9 cellular contexts compared by ENCODE assay signal in genomic region chr5:17228833-17229291, GRCh38. TPM values are rescaled to one million over a fixed set of nuclear protein-coding genes. Genes with fewer than 3 reads are reported as not detected.
DNase-seq lines count a peak whose midpoint lies in the region; ATAC-seq and TF ChIP-seq lines count a peak whose summit lies in the region.
"Had no signal": no experiment of that assay in that cellular context is flagged by ENCODE, and none has a peak within 500 bp of the region (broad histone marks: within the 10 kb centered on the region; RNA-seq: fewer than 3 reads in every experiment).

No MANE protein-coding gene starts in this region.

- H3K27me3 Mint-ChIP-seq in CD8-positive, alpha-beta memory T cell = peaks cover 2 to 7% of the 10 kb centered on the region in 2 donors
- H3K27me3 Mint-ChIP-seq: central memory CD8-positive, alpha-beta T cell had no signal

- CTCF ChIA-PET in CD8-positive, alpha-beta memory T cell (lab: Charles Lee) = no interaction called here

- TF ChIP-seq CTCF in GM13976 (IDR thresholded peaks at IDR 0.05; ENCODE audit: borderline replicate concordance, control extremely low read depth, extremely low read depth, insufficient read depth, missing control alignments) = no peak

- in situ Hi-C loops in GM13976 (cut with MboI; ENCODE audit: low sequenced_read_pairs, unreplicated experiment) = loop anchor here (10.0 kb wide), 1 partner anchor 46 kb away; no protein-coding TSS in a partner anchor

- no peak overlapping the region for H3K27ac ChIP-seq in CD8-positive, alpha-beta memory T cell (ENCODE audit: low read depth, low read length)

- H3K4me3 ChIP-seq in MG63 = no peak overlapping the region
- H3K4me3 ChIP-seq in CD8-positive, alpha-beta memory T cell (ENCODE audit: low read length) = no peak overlapping the region

- no peak overlapping the region for H3K4me3 Mint-ChIP-seq in CD8-positive, alpha-beta memory T cell
- H3K4me3 Mint-ChIP-seq: central memory CD8-positive, alpha-beta T cell had no signal

- ATAC-seq in GM21737 (IDR thresholded peaks at IDR 0.05; ENCODE audit: unreplicated experiment) (peak; percentile 61), left ventricle myocardium superior (peak; percentile 51)

- intact Hi-C loops in left ventricle myocardium superior (cut with micrococcal nuclease) = no loop called here

- H3K9me3 ChIP-seq in MG63 = no peaks in the 10 kb centered on the region
- no peaks in the 10 kb centered on the region for H3K9me3 ChIP-seq in CD8-positive, alpha-beta memory T cell (ENCODE audit: low read length)

- peaks cover 0 to 12% (median 3%) of the 10 kb centered on the region in 5 donors for H3K9me3 Mint-ChIP-seq in CD8-positive, alpha-beta memory T cell

- POLR2A ChIA-PET in CD8-positive, alpha-beta memory T cell (lab: Charles Lee) = no interaction called here

- peaks cover 85% of the 10 kb centered on the region for H3K36me3 ChIP-seq in MG63
- H3K36me3 ChIP-seq in CD8-positive, alpha-beta memory T cell (ENCODE audit: insufficient read depth, low read length) = no peaks in the 10 kb centered on the region

- no peaks in the 10 kb centered on the region for H3K4me1 Mint-ChIP-seq in CD8-positive, alpha-beta memory T cell
- H3K4me1 Mint-ChIP-seq: central memory CD8-positive, alpha-beta T cell had no signal

- H3K27me3 ChIP-seq in MG63 = no peaks in the 10 kb centered on the region
- no peaks in the 10 kb centered on the region for H3K27me3 ChIP-seq in CD8-positive, alpha-beta memory T cell (ENCODE audit: insufficient read depth, low read length, poor library complexity, severe bottlenecking)

- H3K27ac Mint-ChIP-seq in CD8-positive, alpha-beta memory T cell = no peak overlapping the region

- H3K36me3 Mint-ChIP-seq in CD8-positive, alpha-beta memory T cell = no peaks in the 10 kb centered on the region

- DNase-seq in GM13976 (ENCODE audit: low spot score) (peak; percentile 32), MG63 (peak; percentile 43), left ventricle myocardium superior (no peak), NCI-H82 treated with DMSO at 0.1 percent for 48 hours (lab: John Stamatoyannopoulos, UW; ENCODE audit: unreplicated experiment) (no peak), midbrain (lab: John Stamatoyannopoulos, UW) (no peak), COLO829 (ENCODE audit: low spot score) (no peak)
- no peak for DNase-seq in CD8-positive, alpha-beta memory T cell

- H3K4me1 ChIP-seq in CD8-positive, alpha-beta memory T cell (ENCODE audit: insufficient read depth, low read length) = no peaks in the 10 kb centered on the region

RNA-seq across cellular contexts. Expression of gene BASP1, which starts 11.4 kb away (rescaled TPM):
- total RNA-seq in MG63 (2014; rRNA removed; shearing (Covaris generic); ENCODE audit: low replicate concordance) = 543 and 644 TPM in 2 replicates
- 2.0 TPM for total RNA-seq in left ventricle myocardium superior
- under 1 TPM; 0.28 to 0.49 TPM for total RNA-seq in CD8-positive, alpha-beta memory T cell
- polyA plus RNA-seq in CD8-positive, alpha-beta memory T cell = not detected

Comparison
In these comparisons a context has a peak if more than half of its experiments do, and no peak if none do; other contexts are left out.
1. DNase-seq: peak in GM13976 (single experiment) and MG63 (single experiment); none in left ventricle myocardium superior (single experiment), NCI-H82 treated with DMSO at 0.1 percent for 48 hours (single experiment), midbrain (single experiment), COLO829 (single experiment) and CD8-positive, alpha-beta memory T cell (0 of 5).
2. RNA of gene BASP1, which starts 11.4 kb away (total RNA-seq): 543 to 644 TPM in MG63; 2.0 TPM in left ventricle myocardium superior (single experiment) and 0.28 to 0.49 TPM in CD8-positive, alpha-beta memory T cell; every median in the first group is over 100 times any median in the second.